ENCODE assay signal across 8 cellular contexts in genomic region chr18:3665780-3666525, GRCh38.
DNase-seq lines count a peak whose midpoint lies in the region; ATAC-seq and TF ChIP-seq lines count a peak whose summit lies in the region.

No MANE protein-coding gene starts in this region.

- peaks cover 42% of the 10 kb centered on the region for H3K4me1 Mint-ChIP-seq in activated T-helper 1 cell treated with anti-CD3 and anti-CD28 coated beads, Interleukin-12 subunit alpha, Interleukin-12 subunit beta, Interleukin-2, Interleukin-4 antibody, amounts not matched to agents 30 ng/mL and 10 ng/mL and 1 ng/mL, durations not matched to agents 14 hours and 24 hours and 36 hours (ENCODE audit: low read depth)
- peaks cover 7 to 12% of the 10 kb centered on the region in 2 donors for H3K4me1 Mint-ChIP-seq in natural killer cell treated with Interleukin-12 subunit alpha and Interleukin-12 subunit beta and Interleukin-15 and Interleukin-18, amount 100 ng/mL, for 72 hours (ENCODE audit: low read depth in 2 of 2)
- H3K4me1 Mint-ChIP-seq in stimulated activated naive B cell treated with anti-CD40 and anti-IgM and Interleukin-4, amounts not matched to agents 10 μg/mL and 1 μg/mL and 100 μg/mL, for 72 hours, result peaks cover 15 to 24% of the 10 kb centered on the region in 2 donors

- no peaks in the 10 kb centered on the region for H3K27me3 ChIP-seq in Peyer's patch

- peak overlapping the region; percentile 25 for H3K4me3 ChIP-seq in Jurkat, Clone E6-1 (ENCODE audit: low read length)
- H3K4me3 ChIP-seq in Peyer's patch (peak overlapping the region in 2 of 4 donors; percentile 13 to 29), fibroblast of the aortic adventitia (ENCODE audit: low read depth, low read length) (no peak overlapping the region)

- DNase-seq in NCI-H1436 (lab: John Stamatoyannopoulos, UW) (peak; percentile 67), NCI-H1436 treated with DMSO at 0.1 percent for 48 hours (lab: John Stamatoyannopoulos, UW) (no peak), Peyer's patch (peak; percentile 63 to 92 (median 84)), fibroblast of the aortic adventitia (ENCODE audit: low read depth) (peak; percentile 96)
- DNase-seq in Jurkat, Clone E6-1 (ENCODE audit: low read depth, low spot score), result peak; percentile 67
- peak; percentile 59 for DNase-seq in activated T-helper 1 cell treated with anti-CD3 and anti-CD28 coated beads, Interleukin-12 subunit alpha, Interleukin-12 subunit beta, Interleukin-2, Interleukin-4 antibody, amounts not matched to agents 30 ng/mL and 10 ng/mL and 1 ng/mL, durations not matched to agents 14 hours and 24 hours and 36 hours (ENCODE audit: low spot score)
- DNase-seq in natural killer cell treated with Interleukin-12 subunit alpha and Interleukin-12 subunit beta and Interleukin-15 and Interleukin-18, amount 100 ng/mL, for 72 hours (ENCODE audit: low spot score), result no peak
- DNase-seq in stimulated activated naive B cell treated with anti-CD40 and anti-IgM and Interleukin-4, amounts not matched to agents 10 μg/mL and 1 μg/mL and 100 μg/mL, for 72 hours, result peak; percentile 35

- H3K27ac Mint-ChIP-seq in activated T-helper 1 cell treated with anti-CD3 and anti-CD28 coated beads, Interleukin-12 subunit alpha, Interleukin-12 subunit beta, Interleukin-2, Interleukin-4 antibody, amounts not matched to agents 30 ng/mL and 10 ng/mL and 1 ng/mL, durations not matched to agents 14 hours and 24 hours and 36 hours, result no peak overlapping the region
- H3K27ac Mint-ChIP-seq in natural killer cell treated with Interleukin-12 subunit alpha and Interleukin-12 subunit beta and Interleukin-15 and Interleukin-18, amount 100 ng/mL, for 72 hours, result no peak overlapping the region
- peak overlapping the region; percentile 42 for H3K27ac Mint-ChIP-seq in stimulated activated naive B cell treated with anti-CD40 and anti-IgM and Interleukin-4, amounts not matched to agents 10 μg/mL and 1 μg/mL and 100 μg/mL, for 72 hours

- TF ChIP-seq POLR2A in Peyer's patch (IDR thresholded peaks at IDR 0.05), result peak in 1 of 2 donors; percentile 14

- H3K9me3 ChIP-seq in Peyer's patch, result no peaks in the 10 kb centered on the region

- intact Hi-C loops in activated T-helper 1 cell treated with anti-CD3 and anti-CD28 coated beads, Interleukin-12 subunit alpha, Interleukin-12 subunit beta, Interleukin-2, Interleukin-4 antibody, amounts not matched to agents 30 ng/mL and 10 ng/mL and 1 ng/mL, durations not matched to agents 14 hours and 24 hours and 36 hours (cut with micrococcal nuclease), result loop anchor here (1.0 to 2.0 kb wide), 10 partner anchors 42 to 385 kb away; no protein-coding TSS in a partner anchor

- H3K27ac ChIP-seq in Peyer's patch, result peak overlapping the region in 3 of 4 donors; percentile 54 to 74 (median 66)

- peak; percentile 86 to 99 (median 96) for TF ChIP-seq CTCF in Peyer's patch (IDR thresholded peaks at IDR 0.05)
- peak; percentile 94 for TF ChIP-seq CTCF in fibroblast of the aortic adventitia (IDR thresholded peaks at IDR 0.05; ENCODE audit: insufficient read depth, low read length)

- peaks cover 5% of the 10 kb centered on the region for H3K27me3 Mint-ChIP-seq in activated T-helper 1 cell treated with anti-CD3 and anti-CD28 coated beads, Interleukin-12 subunit alpha, Interleukin-12 subunit beta, Interleukin-2, Interleukin-4 antibody, amounts not matched to agents 30 ng/mL and 10 ng/mL and 1 ng/mL, durations not matched to agents 14 hours and 24 hours and 36 hours (ENCODE audit: insufficient read depth)
- H3K27me3 Mint-ChIP-seq in natural killer cell treated with Interleukin-12 subunit alpha and Interleukin-12 subunit beta and Interleukin-15 and Interleukin-18, amount 100 ng/mL, for 72 hours, result peaks cover 7% of the 10 kb centered on the region in 2 donors
- H3K27me3 Mint-ChIP-seq in stimulated activated naive B cell treated with anti-CD40 and anti-IgM and Interleukin-4, amounts not matched to agents 10 μg/mL and 1 μg/mL and 100 μg/mL, for 72 hours, result no peaks in the 10 kb centered on the region

- ATAC-seq in natural killer cell treated with Interleukin-12 subunit alpha and Interleukin-12 subunit beta and Interleukin-15 and Interleukin-18, amount 100 ng/mL, for 72 hours, result peak; percentile 66 to 81
- ATAC-seq in stimulated activated naive B cell treated with anti-CD40 and anti-IgM and Interleukin-4, amounts not matched to agents 10 μg/mL and 1 μg/mL and 100 μg/mL, for 72 hours (replicated peaks), result peak; percentile 66 to 70

- H3K4me3 Mint-ChIP-seq in activated T-helper 1 cell treated with anti-CD3 and anti-CD28 coated beads, Interleukin-12 subunit alpha, Interleukin-12 subunit beta, Interleukin-2, Interleukin-4 antibody, amounts not matched to agents 30 ng/mL and 10 ng/mL and 1 ng/mL, durations not matched to agents 14 hours and 24 hours and 36 hours, result peak overlapping the region; percentile 57
- peak overlapping the region; percentile 64 for H3K4me3 Mint-ChIP-seq in natural killer cell treated with Interleukin-12 subunit alpha and Interleukin-12 subunit beta and Interleukin-15 and Interleukin-18, amount 100 ng/mL, for 72 hours
- peak overlapping the region; percentile 44 to 51 for H3K4me3 Mint-ChIP-seq in stimulated activated naive B cell treated with anti-CD40 and anti-IgM and Interleukin-4, amounts not matched to agents 10 μg/mL and 1 μg/mL and 100 μg/mL, for 72 hours

- peaks cover 4% of the 10 kb centered on the region for H3K9me3 Mint-ChIP-seq in activated T-helper 1 cell treated with anti-CD3 and anti-CD28 coated beads, Interleukin-12 subunit alpha, Interleukin-12 subunit beta, Interleukin-2, Interleukin-4 antibody, amounts not matched to agents 30 ng/mL and 10 ng/mL and 1 ng/mL, durations not matched to agents 14 hours and 24 hours and 36 hours
- H3K9me3 Mint-ChIP-seq in natural killer cell treated with Interleukin-12 subunit alpha and Interleukin-12 subunit beta and Interleukin-15 and Interleukin-18, amount 100 ng/mL, for 72 hours, result no peaks in the 10 kb centered on the region
- no peaks in the 10 kb centered on the region for H3K9me3 Mint-ChIP-seq in stimulated activated naive B cell treated with anti-CD40 and anti-IgM and Interleukin-4, amounts not matched to agents 10 μg/mL and 1 μg/mL and 100 μg/mL, for 72 hours

- H3K36me3 Mint-ChIP-seq in activated T-helper 1 cell treated with anti-CD3 and anti-CD28 coated beads, Interleukin-12 subunit alpha, Interleukin-12 subunit beta, Interleukin-2, Interleukin-4 antibody, amounts not matched to agents 30 ng/mL and 10 ng/mL and 1 ng/mL, durations not matched to agents 14 hours and 24 hours and 36 hours (ENCODE audit: low read depth), result peaks cover 2% of the 10 kb centered on the region
- H3K36me3 Mint-ChIP-seq in natural killer cell treated with Interleukin-12 subunit alpha and Interleukin-12 subunit beta and Interleukin-15 and Interleukin-18, amount 100 ng/mL, for 72 hours, result no peaks in the 10 kb centered on the region
- H3K36me3 Mint-ChIP-seq in stimulated activated naive B cell treated with anti-CD40 and anti-IgM and Interleukin-4, amounts not matched to agents 10 μg/mL and 1 μg/mL and 100 μg/mL, for 72 hours, result no peaks in the 10 kb centered on the region

- H3K36me3 ChIP-seq in Peyer's patch, result no peaks in the 10 kb centered on the region

- H3K4me1 ChIP-seq in Peyer's patch, result peaks cover 0 to 21% (median 0%) of the 10 kb centered on the region in 4 donors

Comparison
In these comparisons a context has a peak if more than half of its experiments do, and no peak if none do; other contexts are left out.
1. DNase-seq: peak in NCI-H1436 (single experiment), Jurkat, Clone E6-1 (single experiment), Peyer's patch (3 of 3), activated T-helper 1 cell treated with anti-CD3 and anti-CD28 coated beads, Interleukin-12 subunit alpha, Interleukin-12 subunit beta, Interleukin-2, Interleukin-4 antibody, amounts not matched to agents 30 ng/mL and 10 ng/mL and 1 ng/mL, durations not matched to agents 14 hours and 24 hours and 36 hours (single experiment), fibroblast of the aortic adventitia (single experiment) and stimulated activated naive B cell treated with anti-CD40 and anti-IgM and Interleukin-4, amounts not matched to agents 10 μg/mL and 1 μg/mL and 100 μg/mL, for 72 hours (single experiment); none in NCI-H1436 treated with DMSO at 0.1 percent for 48 hours (single experiment) and natural killer cell treated with Interleukin-12 subunit alpha and Interleukin-12 subunit beta and Interleukin-15 and Interleukin-18, amount 100 ng/mL, for 72 hours (single experiment).
2. Peak in every context shown above with its lines, with median percentiles within 50 percentile points of each other: H3K4me3 Mint-ChIP-seq.